In genomic region chr9:97598461-97599288, GRCh38 we compare ENCODE assay signal across 9 cellular contexts. TPM values are rescaled to one million over a fixed set of nuclear protein-coding genes. Genes with fewer than 3 reads are reported as not detected.
DNase-seq lines count a peak whose midpoint lies in the region; ATAC-seq, FAIRE-seq and TF ChIP-seq lines count a peak whose summit lies in the region.
"Had no signal": no experiment of that assay in that cellular context is flagged by ENCODE, and none has a peak within 500 bp of the region (broad histone marks: within the 10 kb centered on the region; RNA-seq: fewer than 3 reads in every experiment).

No MANE protein-coding gene starts in this region.

- H3K79me2 ChIP-seq in astrocyte (ENCODE audit: insufficient read depth, low read length), result no peaks in the 10 kb centered on the region

- H3K27me3 Mint-ChIP-seq in astrocyte (ENCODE audit: low read depth, unreplicated experiment), result peaks cover 9% of the 10 kb centered on the region

- H3K27ac ChIP-seq in astrocyte (ENCODE audit: low read depth, low read length) (no peak overlapping the region), skeletal muscle tissue (ENCODE audit: low read depth, low read length) (peak overlapping the region; percentile 44)
- H3K27ac ChIP-seq: BLaER1 treated with 17β-estradiol and CSF1 and Interleukin-3, amounts not matched to agents 10 nM and 100 nM had no signal

- no peak for FAIRE-seq in astrocyte (lab: Jason Lieb, UNC)

- peaks cover 2% of the 10 kb centered on the region for H3K27me3 ChIP-seq in astrocyte (ENCODE audit: insufficient read depth, low read length)
- H3K27me3 ChIP-seq in skeletal muscle tissue (ENCODE audit: control insufficient read depth in 3 of 3, insufficient read depth in 3 of 3, low read length in 3 of 3), result no peaks in the 10 kb centered on the region
- H3K27me3 ChIP-seq: BLaER1 treated with 17β-estradiol and CSF1 and Interleukin-3, amounts not matched to agents 10 nM and 100 nM had no signal

- H3K36me3 Mint-ChIP-seq in astrocyte (ENCODE audit: low read depth, unreplicated experiment), result peaks cover 11% of the 10 kb centered on the region

- peaks cover under 1% of the 10 kb centered on the region for H3K4me1 Mint-ChIP-seq in astrocyte (ENCODE audit: low read depth, unreplicated experiment)

- peak; percentile 92 for TF ChIP-seq CTCF in astrocyte (IDR thresholded peaks at IDR 0.05; ENCODE audit: insufficient read depth, low read depth, low read length)

- peak; percentile 84 for ATAC-seq in HG02981 (IDR thresholded peaks at IDR 0.05; ENCODE audit: unreplicated experiment)

- H3K36me3 ChIP-seq in astrocyte (ENCODE audit: insufficient read depth, low read length) (peaks cover 18% of the 10 kb centered on the region), skeletal muscle tissue (ENCODE audit: control insufficient read depth in 3 of 3, insufficient read depth in 3 of 3, low read length in 3 of 3) (peaks cover 19 to 30% (median 26%) of the 10 kb centered on the region in 3 donors)

- peak; percentile 82 for DNase-seq in SIG-M5 treated with dmso at 0.1 percent for 504 hours (lab: John Stamatoyannopoulos, UW; ENCODE audit: unreplicated experiment)
- DNase-seq in SIG-M5 (lab: John Stamatoyannopoulos, UW), result no peak
- DNase-seq in NCI-H187 treated with DMSO at 0.1 percent for 48 hours (lab: John Stamatoyannopoulos, UW), result peak; percentile 36
- peak; percentile 54 for DNase-seq in T-helper 9 cell
- DNase-seq in astrocyte (ENCODE audit: low read depth), result peak; percentile 58
- DNase-seq in hippocampal formation (lab: John Stamatoyannopoulos, UW), result peak; percentile 64 to 85

- no peak overlapping the region for H3K4me3 Mint-ChIP-seq in astrocyte (ENCODE audit: unreplicated experiment)

- H2AFZ ChIP-seq in astrocyte (ENCODE audit: low read depth, low read length), result no peak overlapping the region

- no peak overlapping the region for H3K27ac Mint-ChIP-seq in astrocyte (ENCODE audit: unreplicated experiment)

- no peak overlapping the region for H3K4me2 ChIP-seq in astrocyte (ENCODE audit: low read length)

- H3K4me3 ChIP-seq in astrocyte (ENCODE audit: insufficient read depth, low read depth, low read length), result no peak overlapping the region
- peak overlapping the region in 1 of 3 donors; percentile 57 for H3K4me3 ChIP-seq in skeletal muscle tissue (ENCODE audit: low read length in 3 of 3)
- H3K4me3 ChIP-seq: BLaER1 treated with 17β-estradiol and CSF1 and Interleukin-3, amounts not matched to agents 10 nM and 100 nM had no signal

- H3K4me1 ChIP-seq in astrocyte (ENCODE audit: insufficient read depth, low read length) (no peaks in the 10 kb centered on the region), skeletal muscle tissue (ENCODE audit: control insufficient read depth in 3 of 3, insufficient read depth in 3 of 3, low read length in 3 of 3) (peaks cover 68 to 87% (median 85%) of the 10 kb centered on the region in 3 donors)

- no peaks in the 10 kb centered on the region for H4K20me1 ChIP-seq in astrocyte (ENCODE audit: insufficient read depth, low read length)

- H3K9me3 ChIP-seq in astrocyte (ENCODE audit: insufficient read depth, low read depth, low read length) (no peaks in the 10 kb centered on the region), skeletal muscle tissue (ENCODE audit: control insufficient read depth in 3 of 3, low read length in 3 of 3) (no peaks in the 10 kb centered on the region)
- H3K9me3 ChIP-seq: BLaER1 treated with 17β-estradiol and CSF1 and Interleukin-3, amounts not matched to agents 10 nM and 100 nM had no signal

- H3K9ac ChIP-seq in astrocyte (ENCODE audit: low read length) (no peak overlapping the region), skeletal muscle tissue (ENCODE audit: low read depth in 1 of 3, low read length in 3 of 3) (no peak overlapping the region)
- H3K9ac ChIP-seq: BLaER1 treated with 17β-estradiol and CSF1 and Interleukin-3, amounts not matched to agents 10 nM and 100 nM had no signal

- no peaks in the 10 kb centered on the region for H3K9me3 Mint-ChIP-seq in astrocyte (ENCODE audit: unreplicated experiment)

RNA-seq across cellular contexts. Expression of gene TSTD2, which starts 34.5 kb away (rescaled TPM):
- total RNA-seq in astrocyte, result 18.4 and 19.4 TPM in 2 replicates
- total RNA-seq in skeletal muscle tissue, result 21.4 TPM

RNA-seq across cellular contexts. Expression of gene NCBP1, which starts 34.9 kb away (rescaled TPM):
- 42.5 and 43.0 TPM in 2 replicates for total RNA-seq in astrocyte
- total RNA-seq in skeletal muscle tissue, result 50.1 TPM
